In the genomic region with DNA sequence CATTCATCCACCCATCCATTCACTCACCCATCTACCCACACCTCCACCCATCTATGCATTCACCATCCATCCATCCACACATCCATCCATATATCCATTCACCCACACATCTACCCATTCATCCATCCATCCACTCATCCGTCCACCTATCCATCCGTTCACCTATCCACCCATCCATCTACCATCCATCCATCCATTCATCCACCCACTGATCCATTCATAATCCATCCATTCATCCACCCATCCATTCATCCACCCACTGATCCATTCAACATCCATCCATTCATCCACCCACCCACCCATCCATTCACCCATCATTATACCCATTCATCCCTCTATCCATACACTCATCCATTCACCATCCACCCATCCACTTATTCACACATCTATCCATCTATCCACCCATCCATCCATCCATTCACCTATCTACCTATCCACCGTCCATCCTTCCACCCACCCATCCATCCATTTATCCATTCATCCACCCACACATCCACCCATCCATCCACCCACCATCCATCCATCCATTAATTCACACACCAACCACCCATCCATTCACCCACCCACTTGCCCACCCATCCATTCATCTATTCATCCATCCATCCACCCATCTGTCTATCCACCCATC, we compare ENCODE assay signal across 8 cellular contexts.
"Had no signal": no experiment of that assay in that cellular context is flagged by ENCODE, and none has a peak within 500 bp of the region (broad histone marks: within the 10 kb centered on the region; RNA-seq: fewer than 3 reads in every experiment).

No MANE protein-coding gene starts in this region.

- FAIRE-seq: H54, HepG2, K562 had no signal

- H3K4me3 ChIP-seq: K562 had no signal

- DNase-seq: GOT3, H9, HCEC 1CT, HFFc6, KG1 had no signal

- ATAC-seq: HepG2, K562 had no signal
